24 cellular contexts compared by ENCODE assay signal in the genomic region with DNA sequence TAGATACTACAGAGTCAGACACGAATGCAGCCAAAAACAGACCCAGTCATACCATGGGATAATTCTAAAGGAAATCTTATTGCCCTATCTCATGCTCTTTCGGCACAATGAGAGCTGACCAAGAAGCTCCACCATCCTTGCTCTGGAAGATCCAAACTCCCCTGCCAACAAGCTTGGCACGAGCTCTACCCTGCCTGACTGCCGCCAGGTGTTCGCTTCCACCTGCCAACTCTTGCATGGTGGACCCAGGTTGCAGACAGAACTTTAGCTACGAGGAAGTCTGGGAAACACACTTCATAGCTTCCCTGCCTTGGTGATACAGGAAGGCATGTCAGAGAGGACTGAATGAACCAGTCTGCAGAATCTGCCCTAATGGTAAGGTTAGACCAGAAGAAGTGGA.
"Had no signal": no experiment of that assay in that cellular context is flagged by ENCODE, and none has a peak within 500 bp of the region (broad histone marks: within the 10 kb centered on the region; RNA-seq: fewer than 3 reads in every experiment).

No MANE protein-coding gene starts in this region.

- H3K36me3 ChIP-seq: colonic mucosa, esophagus muscularis mucosa, esophagus squamous epithelium, gastrocnemius medialis, gastroesophageal sphincter, heart left ventricle, heart right ventricle had no signal

- ATAC-seq: effector memory CD8-positive, alpha-beta T cell; esophagus mucosa; foreskin keratinocyte; gastrocnemius medialis; gastroesophageal sphincter; heart left ventricle; heart right ventricle had no signal

- DNase-seq: colonic mucosa; cortex of kidney; dermis blood vessel endothelial cell; dorsolateral prefrontal cortex; effector CD4-positive, alpha-beta T cell; effector CD8-positive, alpha-beta T cell; effector memory CD4-positive, alpha-beta T cell; effector memory CD8-positive, alpha-beta T cell; endodermal cell; erythroblast; esophagus squamous epithelium; foreskin fibroblast; foreskin keratinocyte; foreskin melanocyte; gastrocnemius medialis; glutamatergic neuron; head of caudate nucleus; heart left ventricle; heart right ventricle had no signal

- H3K4me3 ChIP-seq: colonic mucosa, coronary artery, dorsolateral prefrontal cortex, esophagus muscularis mucosa, esophagus squamous epithelium, gastrocnemius medialis, gastroesophageal sphincter, heart left ventricle, heart right ventricle had no signal

- H3K4me1 ChIP-seq: colonic mucosa, esophagus muscularis mucosa, esophagus squamous epithelium, foreskin keratinocyte, gastrocnemius medialis, gastroesophageal sphincter, heart left ventricle, heart right ventricle had no signal

- H3K27me3 ChIP-seq: colonic mucosa, dorsolateral prefrontal cortex, esophagus squamous epithelium, foreskin keratinocyte, gastrocnemius medialis had no signal

- H3K27ac ChIP-seq: colonic mucosa, coronary artery, dorsolateral prefrontal cortex, epithelial cell of prostate, esophagus muscularis mucosa, esophagus squamous epithelium, foreskin keratinocyte, gastrocnemius medialis, gastroesophageal sphincter, heart left ventricle, heart right ventricle had no signal

- H3K9me3 ChIP-seq: colonic mucosa, esophagus muscularis mucosa, esophagus squamous epithelium, gastrocnemius medialis, heart left ventricle, heart right ventricle had no signal
